15 cellular contexts compared by ENCODE assay signal in genomic region chr6:74715362-74716068, GRCh38.
DNase-seq lines count a peak whose midpoint lies in the region; ATAC-seq and TF ChIP-seq lines count a peak whose summit lies in the region.
"Had no signal": no experiment of that assay in that cellular context is flagged by ENCODE, and none has a peak within 500 bp of the region (broad histone marks: within the 10 kb centered on the region; RNA-seq: fewer than 3 reads in every experiment).

No MANE protein-coding gene starts in this region.

- no TSS peak for BruUV-seq in mammary epithelial cell (replicated peaks; lab: Mats Ljungman, UMichigan)

- peak; percentile 75 for ATAC-seq in GM18870 (IDR thresholded peaks at IDR 0.05; ENCODE audit: unreplicated experiment)
- no peak for ATAC-seq in HG03196 (IDR thresholded peaks at IDR 0.05; ENCODE audit: unreplicated experiment)
- no peak for ATAC-seq in GM21576 (IDR thresholded peaks at IDR 0.05; ENCODE audit: unreplicated experiment)

- intact Hi-C loops in mammary epithelial cell (cut with micrococcal nuclease) = no loop called here

- H3K9me3 ChIP-seq in mammary epithelial cell (replicated peaks; ENCODE audit: insufficient read depth, low read length) = no peaks in the 10 kb centered on the region
- H3K9me3 ChIP-seq: colonic mucosa had no signal

- no peaks in the 10 kb centered on the region for H3K36me3 ChIP-seq in mammary epithelial cell (ENCODE audit: insufficient read depth, low read length)
- H3K36me3 ChIP-seq: colonic mucosa, esophagus muscularis mucosa had no signal

- dilution Hi-C loops in mammary epithelial cell (cut with HindIII; ENCODE audit: low sequenced_read_pairs) = no loop called here

- in situ Hi-C loops in mammary epithelial cell (cut with MboI; ENCODE audit: low sequenced_read_pairs in 2 of 2) = no loop called here

- TF ChIP-seq CTCF in mammary epithelial cell (conservative IDR thresholded peaks at IDR 0.05 in 1 of 2, IDR thresholded peaks at IDR 0.05 in 1 of 2; ENCODE audit: extremely low read depth in 1 of 2, insufficient read depth in 1 of 2, low read depth in 1 of 2, low read length in 2 of 2) = no peak

- no peak overlapping the region for H3K9ac ChIP-seq in mammary epithelial cell (ENCODE audit: insufficient read depth, low read length)
- H3K9ac ChIP-seq: KMS-11 had no signal

- no peak overlapping the region for H3K4me3 ChIP-seq in mammary epithelial cell (replicated peaks in 1 of 3; ENCODE audit: insufficient read depth in 1 of 3, low read depth in 2 of 3, low read length in 3 of 3)
- H3K4me3 ChIP-seq: colonic mucosa, esophagus muscularis mucosa had no signal

- H3K27me3 ChIP-seq in mammary epithelial cell (ENCODE audit: insufficient read depth, low read length) = no peaks in the 10 kb centered on the region
- H3K27me3 ChIP-seq: colonic mucosa, esophagus muscularis mucosa had no signal

- H4K20me1 ChIP-seq in mammary epithelial cell (ENCODE audit: insufficient read depth, low read length) = no peaks in the 10 kb centered on the region

- H3K27ac ChIP-seq in mammary epithelial cell (ENCODE audit: insufficient read depth, low read depth, low read length) = no peak overlapping the region
- H3K27ac ChIP-seq: colonic mucosa, esophagus muscularis mucosa, KMS-11 had no signal

- H3K79me2 ChIP-seq in mammary epithelial cell (ENCODE audit: insufficient read depth, low read length) = no peaks in the 10 kb centered on the region

- no peak overlapping the region for H2AFZ ChIP-seq in mammary epithelial cell (ENCODE audit: low read depth, low read length)

- no peak overlapping the region for H3K4me2 ChIP-seq in mammary epithelial cell (ENCODE audit: insufficient read depth, low read depth, low read length)
- H3K4me2 ChIP-seq: KMS-11 had no signal

- CTCF ChIA-PET in mammary epithelial cell (lab: Charles Lee; ENCODE audit: low non-redundant PET) = no interaction called here

- DNase-seq in LHCN-M2 (ENCODE audit: low read depth) (peak; percentile 66), mammary epithelial cell (peak; percentile 42), renal cortical epithelial cell (ENCODE audit: low read depth) (peak; percentile 3)
- no peak for DNase-seq in activated effector memory CD4-positive, alpha-beta T cell treated with anti-CD3 and anti-CD28 coated beads, Interleukin-2, amount 50 U/mL, for 16 hours
- DNase-seq: activated CD4-positive, CD25-positive, alpha-beta regulatory T cell; activated CD8-positive, alpha-beta memory T cell treated with anti-CD3 and anti-CD28 coated beads, Interleukin-2, amount 50 U/mL, for 48 hours; activated naive CD8-positive, alpha-beta T cell treated with anti-CD3 and anti-CD28 coated beads for 36 hours; CD8-positive, alpha-beta memory T cell; colonic mucosa; NCI-H2029 had no signal

- 100% methylated on average over 1 of the region's 1 CpG for WGBS in mammary epithelial cell (ENCODE audit: low coverage, missing lambda C conversion rate)

- H3K4me1 ChIP-seq in mammary epithelial cell (ENCODE audit: insufficient read depth, low read length) = peaks cover 4% of the 10 kb centered on the region
- H3K4me1 ChIP-seq: colonic mucosa, esophagus muscularis mucosa had no signal
